ENCODE assay signal across 1 cellular context in genomic region chr1:13513063-13513884, GRCh38.
TF ChIP-seq lines count a peak whose summit lies in the region.

No MANE protein-coding gene starts in this region.

TF ChIP-seq in H1, 55 proteins besides CTCF, POLR2A, EP300 and RAD21:
- TF ChIP-seq ZNF274 (IDR thresholded peaks at IDR 0.05; ENCODE audit: borderline replicate concordance, extremely low read depth, low read length) (no peak), GTF2F1 (IDR thresholded peaks at IDR 0.05; ENCODE audit: borderline replicate concordance, low read depth, low read length) (no peak), SUZ12 (IDR thresholded peaks at IDR 0.05; ENCODE audit: low read length) (peak; percentile 80), MAX (IDR thresholded peaks at IDR 0.05) (peak; percentile 78), CBX5 (IDR thresholded peaks at IDR 0.05; ENCODE audit: low read depth, low read length) (no peak), RBBP5 (IDR thresholded peaks at IDR 0.05; ENCODE audit: borderline replicate concordance, low read depth, low read length) (peak; percentile 63; the same call in 1 of the 2 replicates), GABPA (IDR thresholded peaks at IDR 0.05; ENCODE audit: borderline replicate concordance, insufficient read depth, low read length) (no peak), RNF2 (IDR thresholded peaks at IDR 0.05; ENCODE audit: borderline replicate concordance, low read depth, low read length, missing control alignments, poor library complexity, severe bottlenecking) (peak; percentile 7), RFX5 (IDR thresholded peaks at IDR 0.05; ENCODE audit: borderline replicate concordance, low read depth, low read length) (no peak), POU5F1 (IDR thresholded peaks at IDR 0.05; ENCODE audit: low read depth, low read length) (no peak), EZH2 (IDR thresholded peaks at IDR 0.05; ENCODE audit: low read depth, low read length, severe bottlenecking) (peak; percentile 86), JUN (IDR thresholded peaks at IDR 0.05; ENCODE audit: low read depth, low read length) (no peak), ASH2L (IDR thresholded peaks at IDR 0.05; ENCODE audit: low read length) (peak; percentile 4), KDM4A (IDR thresholded peaks at IDR 0.05; ENCODE audit: low read depth, low read length, severe bottlenecking) (peak; percentile 93), SIRT6 (IDR thresholded peaks at IDR 0.05; ENCODE audit: low read length) (no peak), PHF8 (conservative IDR thresholded peaks at IDR 0.05; ENCODE audit: low read depth, low read length) (no peak), SIN3A (conservative IDR thresholded peaks at IDR 0.05 in 1 of 2, IDR thresholded peaks at IDR 0.05 in 1 of 2; ENCODE audit: low read depth in 1 of 2, low read length in 2 of 2) (peak in 1 of 2 experiments; percentile 47; a peak in 1 of 4 replicates), E2F6 (IDR thresholded peaks at IDR 0.05) (peak; percentile 81), POLR2AphosphoS5 (IDR thresholded peaks at IDR 0.05; ENCODE audit: low read depth, low read length) (no peak), EGR1 (IDR thresholded peaks at IDR 0.05; ENCODE audit: borderline replicate concordance, low read depth, low read length) (peak; percentile 47; the same call in 1 of the 2 replicates), TBP (IDR thresholded peaks at IDR 0.05; ENCODE audit: low read depth, low read length) (0 out of 2 replicates have a peak, but pooled peaks have one; percentile 16)
